ENCODE assay signal across 8 cellular contexts in the genomic region with DNA sequence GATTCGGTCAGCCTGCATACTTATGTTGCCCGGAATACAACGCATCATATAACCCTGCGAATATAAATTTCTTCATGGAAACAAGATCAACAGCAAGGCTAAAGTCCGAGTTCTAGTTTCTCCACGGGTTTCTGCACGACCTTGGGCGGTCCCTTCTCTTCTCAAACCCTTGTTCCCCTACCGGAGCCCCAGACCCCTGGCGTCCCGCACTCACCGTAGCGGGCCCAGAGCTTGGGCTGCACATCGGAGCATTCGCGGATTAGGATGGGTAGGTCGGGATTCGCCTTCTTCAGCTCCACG. TPM values are rescaled to one million over a fixed set of nuclear protein-coding genes. Genes with fewer than 3 reads are reported as not detected.
A peak's percentile ranks its signal among the peaks of the same experiment; 100 is the strongest.
DNase-seq lines count a peak whose midpoint lies in the region; ATAC-seq and TF ChIP-seq lines count a peak whose summit lies in the region.

No MANE protein-coding gene starts in this region.

- no peak for DNase-seq in cardiac muscle cell (ENCODE audit: low read depth in 1 of 2, low spot score in 1 of 2)
- DNase-seq in left ventricle myocardium superior = no peak
- DNase-seq in ascending aorta (ENCODE audit: low spot score in 2 of 2) = peak in 1 of 2 donors; percentile 61
- DNase-seq in left lung = no peak
- DNase-seq in upper lobe of right lung = no peak
- no peak for DNase-seq in DMS79 treated with DMSO at 0.1 percent for 48 hours (lab: John Stamatoyannopoulos, UW)
- DNase-seq in GF-D8 (lab: John Stamatoyannopoulos, UW) = no peak
- DNase-seq in sciatic nerve (ENCODE audit: low spot score) = no peak

- no peak for TF ChIP-seq CTCF in cardiac muscle cell (IDR thresholded peaks at IDR 0.05; ENCODE audit: low read depth, low read length)
- TF ChIP-seq CTCF in ascending aorta (IDR thresholded peaks at IDR 0.05) = no peak
- no peak for TF ChIP-seq CTCF in left lung (IDR thresholded peaks at IDR 0.05)
- TF ChIP-seq CTCF in upper lobe of right lung (IDR thresholded peaks at IDR 0.05) = no peak

- H3K4me1 ChIP-seq in cardiac muscle cell (ENCODE audit: low read depth) = peaks cover 11% of the 10 kb centered on the region
- H3K4me1 ChIP-seq in ascending aorta = peaks cover 12 to 14% of the 10 kb centered on the region in 2 donors
- peaks cover 6 to 28% of the 10 kb centered on the region in 2 donors for H3K4me1 ChIP-seq in left lung
- peaks cover 21% of the 10 kb centered on the region for H3K4me1 ChIP-seq in upper lobe of right lung

- H3K9me3 ChIP-seq in cardiac muscle cell (ENCODE audit: low read depth) (no peaks in the 10 kb centered on the region), ascending aorta (no peaks in the 10 kb centered on the region), left lung (no peaks in the 10 kb centered on the region), upper lobe of right lung (no peaks in the 10 kb centered on the region)

- H3K27me3 ChIP-seq in cardiac muscle cell (no peaks in the 10 kb centered on the region), ascending aorta (no peaks in the 10 kb centered on the region), left lung (no peaks in the 10 kb centered on the region), upper lobe of right lung (no peaks in the 10 kb centered on the region)

- H3K27ac ChIP-seq in cardiac muscle cell (peak overlapping the region; percentile 75), ascending aorta (peak overlapping the region; percentile 79 to 83), left lung (peak overlapping the region; percentile 53 to 84), upper lobe of right lung (peak overlapping the region; percentile 86)

- H3K4me3 ChIP-seq in cardiac muscle cell = peak overlapping the region; percentile 93
- peak overlapping the region; percentile 88 to 90 for H3K4me3 ChIP-seq in ascending aorta
- peak overlapping the region; percentile 78 to 82 for H3K4me3 ChIP-seq in left lung
- peak overlapping the region; percentile 99 for H3K4me3 ChIP-seq in upper lobe of right lung

- peaks cover 34% of the 10 kb centered on the region for H3K36me3 ChIP-seq in cardiac muscle cell
- H3K36me3 ChIP-seq in ascending aorta = peaks cover 30 to 59% of the 10 kb centered on the region in 2 donors
- peaks cover 0 to 69% of the 10 kb centered on the region in 2 donors for H3K36me3 ChIP-seq in left lung
- peaks cover 60% of the 10 kb centered on the region for H3K36me3 ChIP-seq in upper lobe of right lung

- ATAC-seq in left ventricle myocardium superior = no peak
- peak; percentile 29 for ATAC-seq in left lung
- ATAC-seq in upper lobe of right lung = no peak
- ATAC-seq in sciatic nerve = no peak

- intact Hi-C loops in left ventricle myocardium superior (cut with micrococcal nuclease) = no loop called here
- intact Hi-C loops in ascending aorta (cut with DNase I) = loop anchor here (1.0 to 10.0 kb wide), 5 partner anchors 8 to 402 kb away; partner anchors contain the start of genes ANKHD1, HARS1, HARS2 and TMCO6
- intact Hi-C loops in left lung (cut with DNase I) = loop anchor here in 1 of 2 donors (10.0 kb wide), 1 partner anchor 272 kb away; no protein-coding TSS in a partner anchor
- intact Hi-C loops in upper lobe of right lung (cut with DNase I) = no loop called here
- intact Hi-C loops in sciatic nerve (cut with DNase I) = no loop called here

RNA-seq across cellular contexts. Expression of gene NDUFA2, which starts 0.4 kb away (rescaled TPM):
- total RNA-seq in cardiac muscle cell (65.5 and 113 TPM in 2 replicates), left ventricle myocardium superior (161 TPM), ascending aorta (122 TPM), left lung (10 to 100 TPM; 50.2 to 62.8 TPM), upper lobe of right lung (47.2 TPM), sciatic nerve (39.8 TPM)
- 243 and 273 TPM in 2 replicates for polyA plus RNA-seq in cardiac muscle cell

RNA-seq across cellular contexts. Expression of gene IK, which starts 0.6 kb away (rescaled TPM):
- total RNA-seq in cardiac muscle cell = 80.4 and 104 TPM in 2 replicates
- 119 and 125 TPM in 2 replicates for polyA plus RNA-seq in cardiac muscle cell
- 73.7 TPM for total RNA-seq in left ventricle myocardium superior
- 130 TPM for total RNA-seq in ascending aorta
- total RNA-seq in left lung = 10 to 100 TPM; 53.9 to 58.5 TPM
- 63.5 TPM for total RNA-seq in upper lobe of right lung
- total RNA-seq in sciatic nerve = 89.6 TPM

RNA-seq across cellular contexts. Expression of gene TMCO6, which starts 7.7 kb away (rescaled TPM):
- total RNA-seq in cardiac muscle cell (77.1 and 234 TPM in 2 replicates), left ventricle myocardium superior (3.2 TPM), ascending aorta (87.7 TPM), left lung (10 to 100 TPM in 1 of 2 donors, 1 to 10 TPM in 1; 7.6 to 12.8 TPM), upper lobe of right lung (10.7 TPM), sciatic nerve (20.1 TPM)
- 14.2 and 17.2 TPM in 2 replicates for polyA plus RNA-seq in cardiac muscle cell

RNA-seq across cellular contexts. Expression of gene CD14, which starts 14.0 kb away (rescaled TPM):
- 1.4 TPM in 1 of 2 replicates, not detected in the other for total RNA-seq in cardiac muscle cell
- 0.10 TPM in 1 of 2 replicates, not detected in the other for polyA plus RNA-seq in cardiac muscle cell
- total RNA-seq in left ventricle myocardium superior = 31.0 TPM
- total RNA-seq in ascending aorta = 122 TPM
- 100 to 1,000 TPM in 1 of 2 donors, 10 to 100 TPM in 1; 76.8 to 252 TPM for total RNA-seq in left lung
- total RNA-seq in upper lobe of right lung = 127 TPM
- total RNA-seq in sciatic nerve = 107 TPM

RNA-seq across cellular contexts. Expression of gene WDR55, which starts 17.7 kb away (rescaled TPM):
- 17.2 and 23.8 TPM in 2 replicates for total RNA-seq in cardiac muscle cell
- 17.7 and 21.1 TPM in 2 replicates for polyA plus RNA-seq in cardiac muscle cell
- 12.1 TPM for total RNA-seq in left ventricle myocardium superior
- 10.1 TPM for total RNA-seq in ascending aorta
- 10 to 100 TPM; 21.0 to 26.5 TPM for total RNA-seq in left lung
- 23.4 TPM for total RNA-seq in upper lobe of right lung
- total RNA-seq in sciatic nerve = 16.0 TPM
